1 cellular context compared by ENCODE assay signal in genomic region chr17:40108818-40109470, GRCh38.
TF ChIP-seq lines count a peak whose summit lies in the region.

No MANE protein-coding gene starts in this region.

TF ChIP-seq in HepG2, 621 proteins besides CTCF, POLR2A, EP300 and RAD21:
- TF ChIP-seq ZNF362 (CRISPR knock-in tag; IDR thresholded peaks at IDR 0.05; ENCODE audit: borderline replicate concordance) (0 out of 2 replicates have a peak, but pooled peaks have one; percentile 37), GTF3A (CRISPR knock-in tag; conservative IDR thresholded peaks at IDR 0.05) (0 out of 2 replicates have a peak, but pooled peaks have one; percentile 49), ZZZ3 (CRISPR knock-in tag; IDR thresholded peaks at IDR 0.05; ENCODE audit: borderline replicate concordance) (0 out of 2 replicates have a peak, but pooled peaks have one; percentile 47), MTA1 (CRISPR knock-in tag; IDR thresholded peaks at IDR 0.05; ENCODE audit: borderline replicate concordance) (0 out of 2 replicates have a peak, but pooled peaks have one; percentile 38)
